In the genomic region with DNA sequence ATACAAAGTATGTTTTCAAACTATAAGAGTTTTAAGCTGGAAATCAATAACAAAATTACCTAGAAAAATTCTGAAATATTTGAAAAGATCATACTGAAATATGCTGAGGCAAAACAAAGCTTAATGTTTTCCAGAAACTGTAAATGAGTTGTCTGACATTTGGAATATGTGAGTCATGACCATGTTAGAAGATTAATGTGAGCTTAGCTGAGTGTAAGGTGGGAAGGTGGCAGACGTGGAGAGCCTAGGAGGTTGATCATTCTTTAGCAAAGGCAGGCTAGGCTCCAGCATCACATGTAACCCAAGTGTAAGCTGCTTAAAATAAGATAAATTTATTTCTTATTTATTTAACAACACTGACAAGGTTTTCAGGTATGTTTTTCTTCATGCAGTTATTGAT, we compare ENCODE assay signal across 16 cellular contexts.
"Had no signal": no experiment of that assay in that cellular context is flagged by ENCODE, and none has a peak within 500 bp of the region (broad histone marks: within the 10 kb centered on the region; RNA-seq: fewer than 3 reads in every experiment).

No MANE protein-coding gene starts in this region.

- DNase-seq: activated gamma-delta T cell; activated T-cell treated with anti-CD3 and anti-CD28 coated beads, Interleukin-2, amount 50 U/mL, for 24 hours; brain microvascular endothelial cell; endodermal cell; hippocampal formation; mammary epithelial cell; naive thymus-derived CD4-positive, alpha-beta T cell; posterior cingulate gyrus; right lobe of liver; SJCRH30; trophoblast cell had no signal

- ATAC-seq: activated CD4-positive, CD25-positive, alpha-beta regulatory T cell treated with anti-CD3 and anti-CD28 coated beads, Interleukin-2, amount 50 U/mL, for 24 hours; esophagus mucosa; gastroesophageal sphincter; left lobe of liver; naive thymus-derived CD4-positive, alpha-beta T cell; right lobe of liver; stimulated activated effector memory CD8-positive, alpha-beta T cell treated with anti-CD3 and anti-CD28 coated beads, Interleukin-12 subunit alpha, Interleukin-12 subunit beta, amount 100 ng/mL, for 72 hours had no signal

- H3K4me3 ChIP-seq: gastroesophageal sphincter, right lobe of liver, SJCRH30 had no signal
